ENCODE assay signal across 9 cellular contexts in the genomic region with DNA sequence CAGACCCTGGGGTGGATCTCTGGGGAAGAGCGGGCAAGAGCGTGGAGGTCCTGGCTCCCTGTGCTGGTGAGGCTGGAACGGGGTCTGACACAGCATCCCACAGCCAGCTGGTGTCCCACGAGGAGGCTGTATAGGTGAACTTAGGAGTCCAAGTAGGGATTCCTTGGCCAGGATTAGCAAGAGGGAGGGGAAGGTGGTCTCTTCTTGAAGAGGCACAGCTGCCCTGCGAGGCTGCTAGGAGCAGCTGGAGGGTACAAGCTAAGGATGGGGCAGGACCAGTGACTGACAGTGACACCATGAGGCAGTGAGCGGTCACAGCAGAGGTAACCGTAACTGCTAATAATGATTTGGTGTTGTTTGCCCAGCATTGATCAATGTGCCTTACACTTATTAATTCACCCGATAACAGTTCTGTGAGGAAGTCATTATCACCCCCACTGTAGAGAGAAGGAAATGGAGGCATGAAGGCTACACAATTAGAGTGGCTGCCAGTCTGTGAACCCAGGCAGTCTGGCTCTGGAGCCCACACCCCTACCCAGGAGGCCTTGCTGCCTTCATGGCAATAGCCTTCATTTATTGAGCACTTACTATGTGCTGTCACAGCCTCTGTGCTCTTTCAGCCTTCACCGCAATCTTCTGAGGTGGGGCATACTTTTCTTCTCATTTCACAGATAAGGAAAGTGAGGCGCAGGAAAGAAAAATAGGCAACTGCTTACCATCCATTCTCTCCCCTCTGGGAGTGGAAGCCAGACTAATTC. TPM values are rescaled to one million over a fixed set of nuclear protein-coding genes. Genes with fewer than 3 reads are reported as not detected.
DNase-seq lines count a peak whose midpoint lies in the region; ATAC-seq, FAIRE-seq and TF ChIP-seq lines count a peak whose summit lies in the region.
"Had no signal": no experiment of that assay in that cellular context is flagged by ENCODE, and none has a peak within 500 bp of the region (broad histone marks: within the 10 kb centered on the region; RNA-seq: fewer than 3 reads in every experiment).

No MANE protein-coding gene starts in this region.

- peaks cover 0 to 4% of the 10 kb centered on the region in 2 donors for H3K27me3 ChIP-seq in small intestine (ENCODE audit: control insufficient read depth in 2 of 2, insufficient read depth in 2 of 2, low read length in 2 of 2)

- no peaks in the 10 kb centered on the region for H3K9me3 Mint-ChIP-seq in activated T-helper 17 cell treated with anti-CD3 and anti-CD28 coated beads, Interleukin-2, amount 50 U/mL, for 72 hours
- H3K9me3 Mint-ChIP-seq: immature natural killer cell had no signal

- 49 to 61% (median 55%) methylated on average over 10 of the region's 10 CpGs for WGBS in small intestine, 3 donors

- peak; percentile 57 for TF ChIP-seq CTCF in AG09309 (IDR thresholded peaks at IDR 0.05; ENCODE audit: control insufficient read depth, insufficient read depth, low read depth, low read length, missing control alignments)

- TF ChIP-seq POLR2A in GM18505 (IDR thresholded peaks at IDR 0.05; ENCODE audit: borderline replicate concordance, extremely low read depth, insufficient read depth, insufficient read length) = no peak

- peaks cover 22% of the 10 kb centered on the region for H3K4me1 Mint-ChIP-seq in activated T-helper 17 cell treated with anti-CD3 and anti-CD28 coated beads, Interleukin-2, amount 50 U/mL, for 72 hours
- H3K4me1 Mint-ChIP-seq: immature natural killer cell had no signal

- intact Hi-C loops in Right ventricle myocardium superior (cut with DNase I) = no loop called here

- H3K4me1 ChIP-seq in small intestine (ENCODE audit: control insufficient read depth in 2 of 2, insufficient read depth in 1 of 2, low read depth in 1 of 2, low read length in 1 of 2) = peaks cover 0 to 4% of the 10 kb centered on the region in 2 donors

- H3K27ac Mint-ChIP-seq in activated T-helper 17 cell treated with anti-CD3 and anti-CD28 coated beads, Interleukin-2, amount 50 U/mL, for 72 hours = peak overlapping the region; percentile 74
- H3K27ac Mint-ChIP-seq: immature natural killer cell had no signal

- no peak for FAIRE-seq in small intestine (lab: Jason Lieb, UNC)

- H3K4me3 Mint-ChIP-seq in activated T-helper 17 cell treated with anti-CD3 and anti-CD28 coated beads, Interleukin-2, amount 50 U/mL, for 72 hours = peak overlapping the region; percentile 16
- H3K4me3 Mint-ChIP-seq: immature natural killer cell had no signal

- ATAC-seq in GM18502 (IDR thresholded peaks at IDR 0.05; ENCODE audit: poor library complexity, unreplicated experiment) = peak; percentile 84
- peak; percentile 71 for ATAC-seq in HG03103 (IDR thresholded peaks at IDR 0.05; ENCODE audit: low read depth, unreplicated experiment)
- peak; percentile 87 for ATAC-seq in activated T-helper 17 cell treated with anti-CD3 and anti-CD28 coated beads, Interleukin-2, amount 50 U/mL, for 72 hours (replicated peaks)
- ATAC-seq in Right ventricle myocardium superior (ENCODE audit: poor library complexity) = peak; percentile 66
- no peak for ATAC-seq in GM18505 (IDR thresholded peaks at IDR 0.05; ENCODE audit: unreplicated experiment)

- H3K4me3 ChIP-seq in AG09309 (ENCODE audit: control insufficient read depth, low read depth, low read length) (no peak overlapping the region), small intestine (ENCODE audit: low read depth in 1 of 2, low read length in 2 of 2) (no peak overlapping the region)

- H3K27ac ChIP-seq in small intestine (ENCODE audit: low read depth in 1 of 2, low read length in 1 of 2) = no peak overlapping the region

- H3K36me3 Mint-ChIP-seq in activated T-helper 17 cell treated with anti-CD3 and anti-CD28 coated beads, Interleukin-2, amount 50 U/mL, for 72 hours (ENCODE audit: low read depth) = no peaks in the 10 kb centered on the region
- H3K36me3 Mint-ChIP-seq: immature natural killer cell had no signal

- no peaks in the 10 kb centered on the region for H3K9me3 ChIP-seq in small intestine (ENCODE audit: control insufficient read depth, low read depth)

- H3K27me3 Mint-ChIP-seq in activated T-helper 17 cell treated with anti-CD3 and anti-CD28 coated beads, Interleukin-2, amount 50 U/mL, for 72 hours = peaks cover 23% of the 10 kb centered on the region

- no peaks in the 10 kb centered on the region for H3K36me3 ChIP-seq in small intestine (ENCODE audit: control insufficient read depth in 2 of 2, insufficient read depth in 2 of 2, low read length in 2 of 2)

- DNase-seq in AG09309 (ENCODE audit: low read depth) (no peak), NCI-H82 treated with DMSO at 0.1 percent for 48 hours (lab: John Stamatoyannopoulos, UW; ENCODE audit: unreplicated experiment) (peak; percentile 24), Right ventricle myocardium superior (peak; percentile 44), small intestine (peak; percentile 49)

RNA-seq across cellular contexts. Expression of a gene that starts 59.4 kb away (rescaled TPM):
- total RNA-seq in activated T-helper 17 cell treated with anti-CD3 and anti-CD28 coated beads, Interleukin-2, amount 50 U/mL, for 72 hours = 10 to 100 TPM in 1 of 2 donors, 1 to 10 TPM in 1; 6.6 to 11.1 TPM
- 3.6 TPM for total RNA-seq in Right ventricle myocardium superior
- polyA plus RNA-seq in small intestine = 10 to 100 TPM in 1 of 3 donors, 1 to 10 TPM in 2; 2.7 to 12.2 (median 3.6) TPM
